In genomic region chr11:78385205-78385604, GRCh38 we compare ENCODE assay signal across 36 cellular contexts.
"Had no signal": no experiment of that assay in that cellular context is flagged by ENCODE, and none has a peak within 500 bp of the region (broad histone marks: within the 10 kb centered on the region; RNA-seq: fewer than 3 reads in every experiment).

No MANE protein-coding gene starts in this region.

- DNase-seq: activated effector memory CD4-positive, alpha-beta T cell treated with anti-CD3 and anti-CD28 coated beads, Interleukin-2, amount 50 U/mL, for 16 hours; activated effector memory CD4-positive, alpha-beta T cell treated with Interleukin-2 at 50 U/mL for 16 hours; activated gamma-delta T cell; activated gamma-delta T cell treated with Interleukin-2 at 50 U/mL for 16 hours; activated naive CD4-positive, alpha-beta T cell; activated naive CD4-positive, alpha-beta T cell treated with anti-CD3 and anti-CD28 coated beads for 36 hours; activated naive CD4-positive, alpha-beta T cell treated with anti-CD3 and anti-CD28 coated beads, Interleukin-2, amount 10 ng/mL, durations not matched to agents 7 days and 5 days; activated naive CD4-positive, alpha-beta T cell treated with anti-CD3 and anti-CD28 coated beads, Interleukin-2, amount 50 U/mL, for 16 hours; activated naive CD4-positive, alpha-beta T cell treated with Interleukin-2 at 50 U/mL for 16 hours; activated naive CD8-positive, alpha-beta T cell treated with anti-CD3 and anti-CD28 coated beads for 36 hours; activated naive CD8-positive, alpha-beta T cell treated with anti-CD3 and anti-CD28 coated beads, Interleukin-2, amount 10 ng/mL, durations not matched to agents 7 days and 5 days; activated naive CD8-positive, alpha-beta T cell treated with anti-CD3 and anti-CD28 coated beads, Interleukin-2, amount 50 U/mL, for 24 hours; activated T-cell treated with anti-CD3 and anti-CD28 coated beads, Interleukin-2, amount 50 U/mL, for 1 hour; activated T-cell treated with anti-CD3 and anti-CD28 coated beads, Interleukin-2, amount 50 U/mL, for 24 hours; activated T-cell treated with anti-CD3 and anti-CD28 coated beads, Interleukin-2, amount 50 U/mL, for 4 hours; activated T-cell treated with anti-CD3 and anti-CD28 coated beads, Interleukin-2, amount 50 U/mL, for 48 hours; activated T-cell treated with anti-CD3 and anti-CD28 coated beads, Interleukin-2, amount 50 U/mL, for 72 hours; adrenal gland; amniotic stem cell; aorta; body of pancreas; brain microvascular endothelial cell; central memory CD4-positive, alpha-beta T cell; cerebellar nuclear complex had no signal

- H3K4me1 Mint-ChIP-seq: activated naive CD4-positive, alpha-beta T cell treated with anti-CD3 and anti-CD28 coated beads, Interleukin-2, amount 10 ng/mL, durations not matched to agents 7 days and 5 days; activated naive CD4-positive, alpha-beta T cell treated with anti-CD3 and anti-CD28 coated beads, Interleukin-2, amount 50 U/mL, for 24 hours; activated naive CD8-positive, alpha-beta T cell treated with anti-CD3 and anti-CD28 coated beads for 36 hours; activated naive CD8-positive, alpha-beta T cell treated with anti-CD3 and anti-CD28 coated beads, Interleukin-2, amount 50 U/mL, for 24 hours; activated T-helper 17 cell treated with anti-CD3 and anti-CD28 coated beads, Interleukin-2, amount 50 U/mL, for 72 hours; central memory CD8-positive, alpha-beta T cell had no signal

- ATAC-seq: activated naive CD4-positive, alpha-beta T cell treated with anti-CD3 and anti-CD28 coated beads, Interleukin-2, amount 50 U/mL, for 72 hours; activated naive CD8-positive, alpha-beta T cell treated with anti-CD3 and anti-CD28 coated beads, Interleukin-2, amount 50 U/mL, for 24 hours; activated T-cell treated with anti-CD3 and anti-CD28 coated beads, Interleukin-2, amount 50 U/mL, for 4 hours; activated T-cell treated with anti-CD3 and anti-CD28 coated beads, Interleukin-2, amount 50 U/mL, for 72 hours; activated T-helper 17 cell treated with anti-CD3 and anti-CD28 coated beads, Interleukin-2, amount 50 U/mL, for 72 hours; body of pancreas had no signal

- H3K36me3 ChIP-seq: adrenal gland, brain microvascular endothelial cell, breast epithelium, cardiac muscle cell had no signal

- FAIRE-seq: astrocyte had no signal

- H3K27ac ChIP-seq: adrenal gland, ascending aorta, body of pancreas, brain microvascular endothelial cell, breast epithelium, cardiac muscle cell had no signal

- H3K27me3 Mint-ChIP-seq: activated naive CD4-positive, alpha-beta T cell treated with anti-CD3 and anti-CD28 coated beads, Interleukin-2, amount 50 U/mL, for 24 hours; activated naive CD8-positive, alpha-beta T cell treated with anti-CD3 and anti-CD28 coated beads for 36 hours; activated T-cell treated with anti-CD3 and anti-CD28 coated beads, Interleukin-2, amount 50 U/mL, for 24 hours; activated T-helper 17 cell treated with anti-CD3 and anti-CD28 coated beads, Interleukin-2, amount 50 U/mL, for 72 hours; central memory CD8-positive, alpha-beta T cell had no signal

- H3K27me3 ChIP-seq: adrenal gland, ascending aorta, body of pancreas, brain microvascular endothelial cell, breast epithelium, cardiac muscle cell had no signal

- H3K4me1 ChIP-seq: ascending aorta, body of pancreas, breast epithelium had no signal

- H3K4me3 Mint-ChIP-seq: activated naive CD4-positive, alpha-beta T cell treated with anti-CD3 and anti-CD28 coated beads for 36 hours; activated naive CD4-positive, alpha-beta T cell treated with anti-CD3 and anti-CD28 coated beads, Interleukin-2, amount 10 ng/mL, durations not matched to agents 7 days and 5 days; activated naive CD4-positive, alpha-beta T cell treated with anti-CD3 and anti-CD28 coated beads, Interleukin-2, amount 50 U/mL, for 24 hours; activated naive CD8-positive, alpha-beta T cell; activated naive CD8-positive, alpha-beta T cell treated with anti-CD3 and anti-CD28 coated beads for 36 hours; activated naive CD8-positive, alpha-beta T cell treated with anti-CD3 and anti-CD28 coated beads, Interleukin-2, amount 10 ng/mL, durations not matched to agents 7 days and 5 days; activated naive CD8-positive, alpha-beta T cell treated with anti-CD3 and anti-CD28 coated beads, Interleukin-2, amount 50 U/mL, for 24 hours; activated T-cell treated with anti-CD3 and anti-CD28 coated beads, Interleukin-2, amount 50 U/mL, for 24 hours; activated T-cell treated with anti-CD3 and anti-CD28 coated beads, Interleukin-2, amount 50 U/mL, for 4 hours; activated T-cell treated with anti-CD3 and anti-CD28 coated beads, Interleukin-2, amount 50 U/mL, for 72 hours; activated T-helper 1 cell treated with anti-CD3 and anti-CD28 coated beads, Interleukin-12 subunit alpha, Interleukin-12 subunit beta, Interleukin-2, Interleukin-4 antibody, amounts not matched to agents 30 ng/mL and 10 ng/mL and 1 ng/mL, durations not matched to agents 14 hours and 24 hours and 36 hours; activated T-helper 17 cell treated with anti-CD3 and anti-CD28 coated beads, Interleukin-2, amount 50 U/mL, for 72 hours; brain; central memory CD8-positive, alpha-beta T cell had no signal

- H3K9me3 ChIP-seq: adrenal gland, body of pancreas had no signal

- H3K4me3 ChIP-seq: adrenal gland, ascending aorta, body of pancreas, breast epithelium, cardiac muscle cell had no signal

- H3K27ac Mint-ChIP-seq: activated naive CD4-positive, alpha-beta T cell treated with anti-CD3 and anti-CD28 coated beads for 36 hours; activated naive CD4-positive, alpha-beta T cell treated with anti-CD3 and anti-CD28 coated beads, Interleukin-2, amount 10 ng/mL, durations not matched to agents 7 days and 5 days; activated naive CD4-positive, alpha-beta T cell treated with anti-CD3 and anti-CD28 coated beads, Interleukin-2, amount 50 U/mL, for 24 hours; activated naive CD4-positive, alpha-beta T cell treated with anti-CD3 and anti-CD28 coated beads, Interleukin-2, amount 50 U/mL, for 72 hours; activated naive CD8-positive, alpha-beta T cell; activated naive CD8-positive, alpha-beta T cell treated with anti-CD3 and anti-CD28 coated beads for 36 hours; activated naive CD8-positive, alpha-beta T cell treated with anti-CD3 and anti-CD28 coated beads, Interleukin-2, amount 10 ng/mL, durations not matched to agents 7 days and 5 days; activated naive CD8-positive, alpha-beta T cell treated with anti-CD3 and anti-CD28 coated beads, Interleukin-2, amount 50 U/mL, for 24 hours; activated T-cell treated with anti-CD3 and anti-CD28 coated beads, Interleukin-2, amount 50 U/mL, for 24 hours; activated T-cell treated with anti-CD3 and anti-CD28 coated beads, Interleukin-2, amount 50 U/mL, for 72 hours; activated T-helper 1 cell treated with anti-CD3 and anti-CD28 coated beads, Interleukin-12 subunit alpha, Interleukin-12 subunit beta, Interleukin-2, Interleukin-4 antibody, amounts not matched to agents 30 ng/mL and 10 ng/mL and 1 ng/mL, durations not matched to agents 14 hours and 24 hours and 36 hours; activated T-helper 17 cell treated with anti-CD3 and anti-CD28 coated beads, Interleukin-2, amount 50 U/mL, for 72 hours; activated T-helper 2 cell treated with anti-CD3 and anti-CD28 coated beads, Interferon-gamma antibody, Interleukin-2, Interleukin-4, amounts not matched to agents 10 μg/mL and 5 μg/mL and 100 μg/mL, durations not matched to agents 14 hours and 24 hours and 36 hours; brain had no signal
